Comparison of ENCODE assay signal across 25 cellular contexts in genomic region chr13:34166406-34166805, GRCh38.
"Had no signal": no experiment of that assay in that cellular context is flagged by ENCODE, and none has a peak within 500 bp of the region (broad histone marks: within the 10 kb centered on the region; RNA-seq: fewer than 3 reads in every experiment).

No MANE protein-coding gene starts in this region.

- H3K36me3 Mint-ChIP-seq: mesothelial cell of epicardium, naive B cell had no signal

- H3K4me1 ChIP-seq: colonic mucosa, lower lobe of right lung had no signal

- H3K27me3 ChIP-seq: colonic mucosa, gastrocnemius medialis, heart right ventricle, left lung had no signal

- H3K27ac ChIP-seq: colonic mucosa, epithelial cell of prostate, esophagus squamous epithelium, gastrocnemius medialis, heart right ventricle, left lung, lower lobe of right lung had no signal

- DNase-seq: colonic mucosa; cortex of kidney; effector CD8-positive, alpha-beta T cell; effector memory CD8-positive, alpha-beta T cell; endodermal cell; erythroblast; esophagus squamous epithelium; foreskin fibroblast; foreskin melanocyte; gastrocnemius medialis; glutamatergic neuron; head of caudate nucleus; heart right ventricle; hippocampal formation; left cardiac atrium; left lung; left ventricle myocardium superior; lower lobe of right lung; mesenchymal stem cell; mucosa of descending colon; naive B cell had no signal

- H3K9me3 ChIP-seq: colonic mucosa, esophagus squamous epithelium, gastrocnemius medialis, heart right ventricle, left lung, lower lobe of right lung, mucosa of descending colon had no signal

- H3K4me3 ChIP-seq: colonic mucosa, esophagus squamous epithelium, gastrocnemius medialis, heart right ventricle, left lung, lower lobe of right lung, mucosa of descending colon had no signal

- ATAC-seq: effector memory CD8-positive, alpha-beta T cell; esophagus mucosa; gastrocnemius medialis; heart right ventricle; left cardiac atrium; left lung; left ventricle myocardium superior; lower lobe of right lung; mucosa of descending colon had no signal

- H3K4me1 Mint-ChIP-seq: naive B cell had no signal

- H3K9me3 Mint-ChIP-seq: dendritic cell treated with granulocyte-macrophage colony-stimulating factor and Interleukin-4, amounts not matched to agents 40 ng/mL and 50 ng/mL, for 4 days; endodermal cell; mesothelial cell of epicardium had no signal

- H3K27ac Mint-ChIP-seq: dendritic cell treated with granulocyte-macrophage colony-stimulating factor and Interleukin-4, amounts not matched to agents 40 ng/mL and 50 ng/mL, for 4 days; effector memory CD8-positive, alpha-beta T cell; endodermal cell; mesothelial cell of epicardium; naive B cell had no signal

- H3K36me3 ChIP-seq: colonic mucosa, esophagus squamous epithelium, gastrocnemius medialis, heart right ventricle, left lung, lower lobe of right lung had no signal

- H3K27me3 Mint-ChIP-seq: dendritic cell treated with granulocyte-macrophage colony-stimulating factor and Interleukin-4, amounts not matched to agents 40 ng/mL and 50 ng/mL, for 4 days; effector memory CD8-positive, alpha-beta T cell; naive B cell had no signal

- H3K4me3 Mint-ChIP-seq: dendritic cell treated with granulocyte-macrophage colony-stimulating factor and Interleukin-4, amounts not matched to agents 40 ng/mL and 50 ng/mL, for 4 days; effector memory CD8-positive, alpha-beta T cell; endodermal cell; mesothelial cell of epicardium; naive B cell had no signal
